Comparison of ENCODE assay signal across 12 cellular contexts in genomic region chr7:17058568-17058967, GRCh38.
DNase-seq lines count a peak whose midpoint lies in the region; ATAC-seq lines count a peak whose summit lies in the region.
"Had no signal": no experiment of that assay in that cellular context is flagged by ENCODE, and none has a peak within 500 bp of the region (broad histone marks: within the 10 kb centered on the region; RNA-seq: fewer than 3 reads in every experiment).

No MANE protein-coding gene starts in this region.

- H3K27me3 ChIP-seq in adipocyte (replicated peaks; ENCODE audit: control insufficient read depth, insufficient read depth, low read length) = no peaks in the 10 kb centered on the region
- H3K27me3 ChIP-seq: hepatocyte had no signal

- ATAC-seq in stimulated activated memory B cell treated with anti-CD40 and anti-IgM and Interleukin-4, amounts not matched to agents 10 μg/mL and 1 μg/mL and 100 μg/mL, for 72 hours = peak; percentile 65
- ATAC-seq in stimulated activated naive CD8-positive, alpha-beta T cell treated with anti-CD3 and anti-CD28 coated beads, Interleukin-15, Interleukin-2, amounts not matched to agents 100 U/mL and 50 U/mL, for 24 hours = no peak

- H3K36me3 ChIP-seq in adipocyte (ENCODE audit: control insufficient read depth, insufficient read depth, low read length, severe bottlenecking) = no peaks in the 10 kb centered on the region

- H3K4me3 Mint-ChIP-seq in activated CD4-positive, alpha-beta T cell treated with anti-CD3 and anti-CD28 coated beads, Interleukin-2, amount 10 ng/mL, durations not matched to agents 7 days and 5 days = no peak overlapping the region
- no peak overlapping the region for H3K4me3 Mint-ChIP-seq in stimulated activated memory B cell treated with anti-CD40 and anti-IgM and Interleukin-4, amounts not matched to agents 10 μg/mL and 1 μg/mL and 100 μg/mL, for 72 hours

- H3K9ac ChIP-seq in adipocyte (ENCODE audit: low read length) = no peak overlapping the region

- H3K9me3 ChIP-seq in adipocyte (ENCODE audit: control insufficient read depth, low read length) = no peaks in the 10 kb centered on the region

- H3K4me1 Mint-ChIP-seq in activated CD4-positive, alpha-beta T cell treated with anti-CD3 and anti-CD28 coated beads, Interleukin-2, amount 10 ng/mL, durations not matched to agents 7 days and 5 days = peaks cover 27% of the 10 kb centered on the region
- H3K4me1 Mint-ChIP-seq in stimulated activated memory B cell treated with anti-CD40 and anti-IgM and Interleukin-4, amounts not matched to agents 10 μg/mL and 1 μg/mL and 100 μg/mL, for 72 hours = peaks cover 9% of the 10 kb centered on the region

- peak overlapping the region; percentile 10 for H3K27ac Mint-ChIP-seq in activated CD4-positive, alpha-beta T cell treated with anti-CD3 and anti-CD28 coated beads, Interleukin-2, amount 10 ng/mL, durations not matched to agents 7 days and 5 days
- H3K27ac Mint-ChIP-seq in stimulated activated memory B cell treated with anti-CD40 and anti-IgM and Interleukin-4, amounts not matched to agents 10 μg/mL and 1 μg/mL and 100 μg/mL, for 72 hours = no peak overlapping the region

- POLR2A ChIA-PET in activated CD4-positive, alpha-beta T cell treated with anti-CD3 and anti-CD28 coated beads, Interleukin-2, amount 10 ng/mL, durations not matched to agents 7 days and 5 days (lab: Charles Lee) = no interaction called here

- H3K4me3 ChIP-seq in adipocyte (ENCODE audit: low read length) = no peak overlapping the region
- H3K4me3 ChIP-seq: hepatocyte had no signal

- H3K27me3 Mint-ChIP-seq in activated CD4-positive, alpha-beta T cell treated with anti-CD3 and anti-CD28 coated beads, Interleukin-2, amount 10 ng/mL, durations not matched to agents 7 days and 5 days = no peaks in the 10 kb centered on the region
- H3K27me3 Mint-ChIP-seq in stimulated activated memory B cell treated with anti-CD40 and anti-IgM and Interleukin-4, amounts not matched to agents 10 μg/mL and 1 μg/mL and 100 μg/mL, for 72 hours = no peaks in the 10 kb centered on the region

- no peak for DNase-seq in activated CD4-positive, alpha-beta T cell treated with anti-CD3 and anti-CD28 coated beads, Interleukin-2, amount 10 ng/mL, durations not matched to agents 7 days and 5 days
- DNase-seq in activated CD4-positive, alpha-beta T cell treated with anti-CD3 and anti-CD28 coated beads for 4 hours = no peak
- DNase-seq in KG1 (lab: John Stamatoyannopoulos, UW) (peak; percentile 26), adipocyte (ENCODE audit: low read depth) (peak; percentile 63), DMS153 (lab: John Stamatoyannopoulos, UW) (no peak)
- DNase-seq in stimulated activated naive CD8-positive, alpha-beta T cell treated with anti-CD3 and anti-CD28 coated beads, Interleukin-15, Interleukin-2, amounts not matched to agents 100 U/mL and 50 U/mL, for 24 hours = no peak
- no peak for DNase-seq in activated CD4-positive, alpha-beta T cell treated with anti-CD3 and anti-CD28 coated beads, Interleukin-2, amount 50 U/mL, for 1 hour
- DNase-seq: activated naive CD4-positive, alpha-beta T cell treated with Interleukin-2 at 50 U/mL for 16 hours; midbrain; NCI-H2171 treated with DMSO at 0.1 percent for 48 hours had no signal

- peaks cover 5% of the 10 kb centered on the region for H3K36me3 Mint-ChIP-seq in activated CD4-positive, alpha-beta T cell treated with anti-CD3 and anti-CD28 coated beads, Interleukin-2, amount 10 ng/mL, durations not matched to agents 7 days and 5 days (ENCODE audit: low read depth)
- no peaks in the 10 kb centered on the region for H3K36me3 Mint-ChIP-seq in stimulated activated memory B cell treated with anti-CD40 and anti-IgM and Interleukin-4, amounts not matched to agents 10 μg/mL and 1 μg/mL and 100 μg/mL, for 72 hours

- CTCF ChIA-PET in activated CD4-positive, alpha-beta T cell treated with anti-CD3 and anti-CD28 coated beads, Interleukin-2, amount 10 ng/mL, durations not matched to agents 7 days and 5 days (lab: Charles Lee) = interaction anchor here (0.8 to 1.2 kb wide), 3 partner anchors 11 to 79 kb away, joined by 3 to 7 read pairs (median 3); no protein-coding TSS in a partner anchor

- H3K4me1 ChIP-seq in adipocyte (ENCODE audit: control insufficient read depth, insufficient read depth, low read length) = peaks cover 6% of the 10 kb centered on the region

- H3K9me3 Mint-ChIP-seq in activated CD4-positive, alpha-beta T cell treated with anti-CD3 and anti-CD28 coated beads, Interleukin-2, amount 10 ng/mL, durations not matched to agents 7 days and 5 days = peaks cover 7% of the 10 kb centered on the region
- no peaks in the 10 kb centered on the region for H3K9me3 Mint-ChIP-seq in stimulated activated memory B cell treated with anti-CD40 and anti-IgM and Interleukin-4, amounts not matched to agents 10 μg/mL and 1 μg/mL and 100 μg/mL, for 72 hours

Comparison
In these comparisons a context has a peak if more than half of its experiments do, and no peak if none do; other contexts are left out.
1. DNase-seq: peak in KG1 (single experiment) and adipocyte (single experiment); none in activated CD4-positive, alpha-beta T cell treated with anti-CD3 and anti-CD28 coated beads, Interleukin-2, amount 10 ng/mL, durations not matched to agents 7 days and 5 days (single experiment), activated CD4-positive, alpha-beta T cell treated with anti-CD3 and anti-CD28 coated beads for 4 hours (0 of 2), stimulated activated naive CD8-positive, alpha-beta T cell treated with anti-CD3 and anti-CD28 coated beads, Interleukin-15, Interleukin-2, amounts not matched to agents 100 U/mL and 50 U/mL, for 24 hours (single experiment), activated CD4-positive, alpha-beta T cell treated with anti-CD3 and anti-CD28 coated beads, Interleukin-2, amount 50 U/mL, for 1 hour (single experiment) and DMS153 (single experiment).